ENCODE assay signal across 1 cellular context in genomic region chr2:42054657-42055430, GRCh38.
TF ChIP-seq lines count a peak whose summit lies in the region.

No MANE protein-coding gene starts in this region.

TF ChIP-seq in HepG2, 621 proteins besides CTCF, POLR2A, EP300 and RAD21 (continued from another document and continues in another):
- TF ChIP-seq BCLAF1 (IDR thresholded peaks at IDR 0.05) (no peak), TEAD2 (CRISPR knock-in tag; IDR thresholded peaks at IDR 0.05) (no peak), SSRP1 (CRISPR knock-in tag; IDR thresholded peaks at IDR 0.05) (no peak), MLXIP (CRISPR knock-in tag; IDR thresholded peaks at IDR 0.05; ENCODE audit: borderline replicate concordance) (no peak), JARID2 (CRISPR knock-in tag; IDR thresholded peaks at IDR 0.05; ENCODE audit: insufficient replicate concordance) (no peak), ATRX (CRISPR knock-in tag; IDR thresholded peaks at IDR 0.05; ENCODE audit: borderline replicate concordance) (no peak), CC2D1A (CRISPR knock-in tag; IDR thresholded peaks at IDR 0.05) (no peak), ZSCAN9 (CRISPR knock-in tag; IDR thresholded peaks at IDR 0.05; ENCODE audit: borderline replicate concordance) (no peak), RBFOX2 (IDR thresholded peaks at IDR 0.05; ENCODE audit: low read depth, low read length) (no peak), ZNF720 (CRISPR knock-in tag; IDR thresholded peaks at IDR 0.05) (no peak), ZNF550 (CRISPR knock-in tag; IDR thresholded peaks at IDR 0.05; ENCODE audit: borderline replicate concordance) (no peak), ZNF274 (CRISPR knock-in tag; IDR thresholded peaks at IDR 0.05) (no peak), ZNF530 (CRISPR knock-in tag; IDR thresholded peaks at IDR 0.05; ENCODE audit: low read depth) (no peak), ZNF782 (CRISPR knock-in tag; IDR thresholded peaks at IDR 0.05; ENCODE audit: borderline replicate concordance) (no peak), MZF1 (CRISPR knock-in tag; IDR thresholded peaks at IDR 0.05; ENCODE audit: borderline replicate concordance) (no peak), NAIF1 (CRISPR knock-in tag; IDR thresholded peaks at IDR 0.05; ENCODE audit: borderline replicate concordance) (no peak), GATA4 (IDR thresholded peaks at IDR 0.05; ENCODE audit: borderline replicate concordance, low read depth) (no peak), SMARCC2 (IDR thresholded peaks at IDR 0.05) (no peak), PAF1 (CRISPR knock-in tag; IDR thresholded peaks at IDR 0.05) (no peak), RELA (CRISPR knock-in tag; IDR thresholded peaks at IDR 0.05) (no peak), RBAK (CRISPR knock-in tag; IDR thresholded peaks at IDR 0.05) (no peak; the same call in 1 of the 2 replicates), KLF12 (CRISPR knock-in tag; IDR thresholded peaks at IDR 0.05; ENCODE audit: borderline replicate concordance) (peak; percentile 38; the same call in 1 of the 2 replicates), THRA (CRISPR knock-in tag; IDR thresholded peaks at IDR 0.05; ENCODE audit: borderline replicate concordance) (no peak), SMARCE1 (IDR thresholded peaks at IDR 0.05; ENCODE audit: borderline replicate concordance) (no peak), ZNF768 (CRISPR knock-in tag; IDR thresholded peaks at IDR 0.05) (no peak), ZNF549 (CRISPR knock-in tag; IDR thresholded peaks at IDR 0.05) (no peak), ZNF891 (CRISPR knock-in tag; IDR thresholded peaks at IDR 0.05) (no peak), MYPOP (CRISPR knock-in tag; IDR thresholded peaks at IDR 0.05) (no peak), ZNF280D (CRISPR knock-in tag; IDR thresholded peaks at IDR 0.05) (no peak), ZNF30 (CRISPR knock-in tag; IDR thresholded peaks at IDR 0.05) (no peak), ZNF383 (CRISPR knock-in tag; IDR thresholded peaks at IDR 0.05; ENCODE audit: borderline replicate concordance) (no peak), ZNF10 (CRISPR knock-in tag; IDR thresholded peaks at IDR 0.05; ENCODE audit: borderline replicate concordance, low read depth) (no peak), SMC3 (IDR thresholded peaks at IDR 0.05; ENCODE audit: low read length) (peak; percentile 41), BRCA1 (CRISPR knock-in tag; IDR thresholded peaks at IDR 0.05) (no peak), ZNF564 (CRISPR knock-in tag; IDR thresholded peaks at IDR 0.05) (no peak), ZFP90 (CRISPR knock-in tag; IDR thresholded peaks at IDR 0.05; ENCODE audit: borderline replicate concordance) (0 out of 2 replicates have a peak, but pooled peaks have one; percentile 61), ZNF17 (CRISPR knock-in tag; IDR thresholded peaks at IDR 0.05) (no peak), SP1 (IDR thresholded peaks at IDR 0.05) (no peak), SP1 (CRISPR knock-in tag; IDR thresholded peaks at IDR 0.05) (peak; percentile 3; the same call in 1 of the 2 replicates), ZNF512B (CRISPR knock-in tag; IDR thresholded peaks at IDR 0.05; ENCODE audit: borderline replicate concordance) (no peak), CENPT (CRISPR knock-in tag; IDR thresholded peaks at IDR 0.05; ENCODE audit: low read depth) (0 out of 2 replicates have a peak, but pooled peaks have one; percentile 19), SNRNP70 (IDR thresholded peaks at IDR 0.05; ENCODE audit: low read depth, low read length) (no peak), HNRNPLL (IDR thresholded peaks at IDR 0.05; ENCODE audit: low read depth, low read length, poor library complexity, severe bottlenecking) (no peak), DNMT1 (CRISPR knock-in tag; IDR thresholded peaks at IDR 0.05) (peak; percentile 40; the same call in 1 of the 2 replicates), U2AF1 (optimal IDR thresholded peaks at IDR 0.05; ENCODE audit: low read depth, low read length) (no peak), NFKBIZ (CRISPR knock-in tag; IDR thresholded peaks at IDR 0.05) (no peak), TBL1XR1 (IDR thresholded peaks at IDR 0.05; ENCODE audit: borderline replicate concordance, low read length, partially characterized antibody) (no peak), ZNF543 (CRISPR knock-in tag; IDR thresholded peaks at IDR 0.05) (0 out of 2 replicates have a peak, but pooled peaks have one; percentile 31), ZNF24 (IDR thresholded peaks at IDR 0.05) (no peak), KLF15 (CRISPR knock-in tag; IDR thresholded peaks at IDR 0.05; ENCODE audit: borderline replicate concordance) (no peak), KDM6A (CRISPR knock-in tag; IDR thresholded peaks at IDR 0.05; ENCODE audit: low read depth) (no peak), ZNF616 (CRISPR knock-in tag; IDR thresholded peaks at IDR 0.05; ENCODE audit: low read depth) (no peak), ZNF687 (CRISPR knock-in tag; IDR thresholded peaks at IDR 0.05) (no peak; the same call in 1 of the 2 replicates), REL (CRISPR knock-in tag; conservative IDR thresholded peaks at IDR 0.05) (0 out of 2 replicates have a peak, but pooled peaks have one; percentile 54), MED8 (CRISPR knock-in tag; IDR thresholded peaks at IDR 0.05; ENCODE audit: insufficient replicate concordance) (peak; percentile 5)
